8 cellular contexts compared by ENCODE assay signal in genomic region chr2:70133127-70133452, GRCh38. TPM values are rescaled to one million over a fixed set of nuclear protein-coding genes. Genes with fewer than 3 reads are reported as not detected.
DNase-seq lines count a peak whose midpoint lies in the region; ATAC-seq and TF ChIP-seq lines count a peak whose summit lies in the region.

No MANE protein-coding gene starts in this region.

- H3K4me1 ChIP-seq in gastroesophageal sphincter: peaks cover 10 to 60% (median 25%) of the 10 kb centered on the region in 3 donors

- no peaks in the 10 kb centered on the region for H3K27me3 ChIP-seq in gastroesophageal sphincter

- DNase-seq in GM12865 (ENCODE audit: low read depth) (no peak), T-helper 17 cell (no peak), occipital lobe (lab: John Stamatoyannopoulos, UW) (no peak), islet precursor cell (no peak)

- H3K36me3 Mint-ChIP-seq in T-helper 17 cell (ENCODE audit: low read depth): no peaks in the 10 kb centered on the region

- 50 to 57% methylated on average over 1 of the region's 1 CpG for WGBS in gastroesophageal sphincter (ENCODE audit: low coverage in 1 of 2), 2 donors

- no peak for TF ChIP-seq EP300 in gastroesophageal sphincter (IDR thresholded peaks at IDR 0.05)

- H3K36me3 ChIP-seq in gastroesophageal sphincter: no peaks in the 10 kb centered on the region

- H3K4me1 Mint-ChIP-seq in T-helper 17 cell: peaks cover 56% of the 10 kb centered on the region

- H3K4me3 ChIP-seq in GM12865 (ENCODE audit: low read depth, low read length): peak overlapping the region; percentile 79
- peak overlapping the region; percentile 44 to 45 for H3K4me3 ChIP-seq in gastroesophageal sphincter
- peak overlapping the region in 1 of 7 experiments; percentile 13 for H3K4me3 ChIP-seq in skin epidermis

- H3K4me3 Mint-ChIP-seq in T-helper 17 cell: peak overlapping the region; percentile 95

- ATAC-seq in T-helper 17 cell (no peak), gastroesophageal sphincter (no peak), GM21619 (IDR thresholded peaks at IDR 0.05; ENCODE audit: unreplicated experiment) (no peak), HG02852 (IDR thresholded peaks at IDR 0.05; ENCODE audit: unreplicated experiment) (no peak)

- peak overlapping the region; percentile 100 for H3K27ac Mint-ChIP-seq in T-helper 17 cell

- no peak for TF ChIP-seq POLR2A in gastroesophageal sphincter (IDR thresholded peaks at IDR 0.05)

- H3K9me3 ChIP-seq in T-helper 17 cell (ENCODE audit: control insufficient read depth, low read length, poor library complexity, severe bottlenecking) (no peaks in the 10 kb centered on the region), gastroesophageal sphincter (no peaks in the 10 kb centered on the region)

- H3K27me3 Mint-ChIP-seq in T-helper 17 cell: no peaks in the 10 kb centered on the region

- H3K27ac ChIP-seq in gastroesophageal sphincter (peak overlapping the region; percentile 87 to 99 (median 92)), skin epidermis (peak overlapping the region in 20 of 21 experiments; percentile 74 to 99 (median 90))

- TF ChIP-seq CTCF in GM12865 (IDR thresholded peaks at IDR 0.05; ENCODE audit: insufficient read depth, low read depth, low read length, missing control alignments) (no peak), gastroesophageal sphincter (IDR thresholded peaks at IDR 0.05) (no peak)

RNA-seq across cellular contexts. Expression of gene PCBP1, which starts 45.8 kb away (rescaled TPM):
- total RNA-seq in T-helper 17 cell (100 to 1,000 TPM; 334 to 345 TPM), gastroesophageal sphincter (100 to 1,000 TPM; 117 to 222 (median 167) TPM), occipital lobe (22.0 TPM)

RNA-seq across cellular contexts. Expression of gene C2orf42, which starts 57.7 kb away (rescaled TPM):
- total RNA-seq in T-helper 17 cell (10 to 100 TPM; 13.7 to 18.1 TPM), gastroesophageal sphincter (10 to 100 TPM; 17.5 to 32.1 (median 23.2) TPM), occipital lobe (32.0 TPM)
